In the genomic region with DNA sequence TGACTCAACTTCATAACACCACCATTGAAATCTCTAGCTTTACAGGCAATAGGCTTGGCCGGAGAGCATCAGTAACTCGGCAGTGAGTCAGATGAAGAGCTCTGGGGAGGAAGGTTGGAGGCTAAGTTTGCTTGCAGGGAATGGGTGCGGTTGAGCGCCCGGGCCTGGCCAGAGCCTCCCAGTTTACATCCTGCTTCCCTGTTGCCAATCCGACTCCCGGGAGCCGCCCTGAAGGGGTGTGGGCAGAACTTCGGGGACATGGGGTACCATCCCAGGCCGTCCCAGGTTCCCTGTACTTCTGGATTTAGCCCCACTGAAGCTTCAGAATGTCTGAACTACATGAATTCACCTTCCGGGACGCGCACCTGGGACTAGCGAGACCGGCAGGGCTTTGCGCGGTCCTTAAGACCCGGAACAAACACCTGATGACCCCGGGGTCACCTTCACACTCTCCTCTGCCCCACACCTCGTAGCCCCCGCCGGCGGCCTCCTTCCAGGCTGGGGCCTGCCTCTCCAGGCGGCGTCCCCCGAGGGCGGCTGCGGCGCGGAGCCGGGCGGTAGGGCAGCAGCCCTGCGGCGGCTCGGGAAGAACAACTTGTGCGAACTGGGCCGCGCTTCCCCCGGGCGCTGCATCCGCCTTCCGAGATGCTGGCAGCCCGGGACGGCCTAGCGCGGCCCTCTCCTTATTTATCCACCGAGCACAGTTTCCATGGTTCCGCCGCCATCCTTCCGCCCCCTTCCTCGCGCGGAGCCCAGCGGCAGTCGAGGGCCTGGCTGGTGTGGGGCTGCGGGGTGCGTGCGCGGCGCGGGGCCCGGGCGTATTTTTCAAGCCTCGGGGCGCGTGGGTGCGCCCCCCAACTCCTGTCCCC, we compare ENCODE assay signal across 8 cellular contexts. TPM values are rescaled to one million over a fixed set of nuclear protein-coding genes. Genes with fewer than 3 reads are reported as not detected.
A peak's percentile ranks its signal among the peaks of the same experiment; 100 is the strongest.
DNase-seq lines count a peak whose midpoint lies in the region; ATAC-seq, FAIRE-seq and TF ChIP-seq lines count a peak whose summit lies in the region.

No MANE protein-coding gene starts in this region.

- H3K9me3 ChIP-seq in keratinocyte (ENCODE audit: control insufficient read depth, low read depth, low read length): no peaks in the 10 kb centered on the region

- peak overlapping the region; percentile 91 for H3K4me2 ChIP-seq in keratinocyte (ENCODE audit: control insufficient read depth, extremely low read depth, insufficient read depth, low read depth, low read length)

- no peaks in the 10 kb centered on the region for H3K9me1 ChIP-seq in keratinocyte (ENCODE audit: control insufficient read depth, extremely low read depth, insufficient read depth, low read length)

- peak overlapping the region; percentile 68 for H2AFZ ChIP-seq in keratinocyte (ENCODE audit: control insufficient read depth, low read length)

- no peaks in the 10 kb centered on the region for H3K79me2 ChIP-seq in keratinocyte (ENCODE audit: control insufficient read depth, insufficient read depth, low read length)

- peaks cover 24% of the 10 kb centered on the region for H3K4me1 ChIP-seq in keratinocyte (ENCODE audit: control insufficient read depth, extremely low read depth, insufficient read depth, low read length)

- H3K27me3 ChIP-seq in keratinocyte (ENCODE audit: control insufficient read depth, extremely low read depth, insufficient read depth, low read length): no peaks in the 10 kb centered on the region

- dilution Hi-C loops in keratinocyte (cut with MboI; ENCODE audit: extremely low pct_ligation_motif_present, low sequenced_read_pairs): no loop called here

- no peaks in the 10 kb centered on the region for H4K20me1 ChIP-seq in keratinocyte (ENCODE audit: control insufficient read depth, extremely low read depth, insufficient read depth, low read length)

- ATAC-seq in GM18505 (IDR thresholded peaks at IDR 0.05; ENCODE audit: unreplicated experiment) (peak; percentile 33), HG03521 (IDR thresholded peaks at IDR 0.05; ENCODE audit: unreplicated experiment) (peak; percentile 37), GM18517 (IDR thresholded peaks at IDR 0.05; ENCODE audit: unreplicated experiment) (no peak)

- FAIRE-seq in keratinocyte (lab: Jason Lieb, UNC): peak; percentile 99

- DNase-seq in T follicular helper cell (ENCODE audit: low read depth) (peak; percentile 14), cardiac fibroblast (ENCODE audit: low read depth in 2 of 2) (peak; percentile 56 to 74), keratinocyte (ENCODE audit: low read depth, low spot score) (peak; percentile 87), DMS79 (lab: John Stamatoyannopoulos, UW) (no peak)
- DNase-seq in stimulated activated CD4-positive, alpha-beta T cell treated with anti-CD3 and anti-CD28 coated beads, Interleukin-4, amount 100 ng/mL, for 1 hour: peak; percentile 44

- TF ChIP-seq CTCF in cardiac fibroblast (IDR thresholded peaks at IDR 0.05; ENCODE audit: low read depth, low read length) (no peak), keratinocyte (optimal IDR thresholded peaks at IDR 0.05 in 1 of 3, IDR thresholded peaks at IDR 0.05 in 1 of 3, conservative IDR thresholded peaks at IDR 0.05 in 1 of 3; ENCODE audit: extremely low read depth in 1 of 3, insufficient read depth in 2 of 3, low read length in 3 of 3) (no peak)

- peak overlapping the region; percentile 97 for H3K27ac ChIP-seq in keratinocyte (ENCODE audit: control insufficient read depth, insufficient read depth, low read length)

- TF ChIP-seq POLR2A in GM18505 (IDR thresholded peaks at IDR 0.05; ENCODE audit: borderline replicate concordance, extremely low read depth, insufficient read depth, insufficient read length): no peak

- H3K4me3 ChIP-seq in cardiac fibroblast (replicated peaks in 1 of 2; ENCODE audit: low read depth in 2 of 2, low read length in 2 of 2) (peak overlapping the region; percentile 48), keratinocyte (ENCODE audit: control insufficient read depth in 2 of 3, extremely low read depth in 1 of 3, insufficient read depth in 2 of 3, low read depth in 1 of 3, low read length in 3 of 3) (peak overlapping the region; percentile 18 to 52 (median 30))

- no peaks in the 10 kb centered on the region for H3K36me3 ChIP-seq in keratinocyte (ENCODE audit: control insufficient read depth in 2 of 2, extremely low read depth in 1 of 2, insufficient read depth in 2 of 2, low read length in 2 of 2)

- H3K9ac ChIP-seq in keratinocyte (ENCODE audit: control insufficient read depth, extremely low read depth, insufficient read depth, low read length): peak overlapping the region; percentile 89

RNA-seq across cellular contexts. Expression of a gene that starts 56.6 kb away (rescaled TPM):
- 4.3 to 6.2 TPM (median 6.1 TPM) in 3 replicates for polyA plus RNA-seq in keratinocyte
- polyA plus RNA-seq in keratinocyte (2011; ENCODE audit: low read depth): 5.6 TPM
- polyA plus RNA-seq in keratinocyte (2011; cell fraction: cytosol; rRNA removed): 4.7 and 5.5 TPM in 2 replicates
- 30.5 and 34.2 TPM in 2 replicates for polyA plus RNA-seq in keratinocyte (2011; cell fraction: nucleus; rRNA removed)
- polyA plus RNA-seq in keratinocyte (2012; ENCODE audit: low replicate concordance): 10.6 and 17.1 TPM in 2 replicates
- polyA minus RNA-seq in keratinocyte: 35.4 to 71.6 TPM (median 38.5 TPM) in 3 replicates
- 20.1 TPM for polyA minus RNA-seq in keratinocyte (2011; cell fraction: cytosol; rRNA and poly(A)+ RNA removed)
- 43.5 and 68.8 TPM in 2 replicates for polyA minus RNA-seq in keratinocyte (2011; cell fraction: nucleus; rRNA and poly(A)+ RNA removed)
